In genomic region chr2:230712443-230713330, GRCh38 we compare ENCODE assay signal across 1 cellular context.
TF ChIP-seq lines count a peak whose summit lies in the region.

TSS of gene CAB39 (plus strand) at chr2:230712842. CDS start at chr2:230760002, 47,160 bp downstream.

TF ChIP-seq in GM23338, 12 proteins besides CTCF, POLR2A, EP300 and RAD21 (continued from another document):
- TF ChIP-seq ZNF462 (CRISPR knock-in tag; IDR thresholded peaks at IDR 0.05) = no peak
